1 cellular context compared by ENCODE assay signal in genomic region chr22:37401401-37401859, GRCh38.
TF ChIP-seq lines count a peak whose summit lies in the region.

No MANE protein-coding gene starts in this region.

TF ChIP-seq in H1, 55 proteins besides CTCF, POLR2A, EP300 and RAD21:
- TF ChIP-seq HDAC6 (IDR thresholded peaks at IDR 0.05; ENCODE audit: low read depth, low read length): no peak
- TF ChIP-seq SP4 (IDR thresholded peaks at IDR 0.05; ENCODE audit: low read length): no peak
- TF ChIP-seq YY1 (IDR thresholded peaks at IDR 0.05; ENCODE audit: low read depth, low read length): no peak
- no peak for TF ChIP-seq TEAD4 (IDR thresholded peaks at IDR 0.05; ENCODE audit: low read depth, low read length)
- TF ChIP-seq MAFK (IDR thresholded peaks at IDR 0.05; ENCODE audit: low read depth, low read length): no peak
- no peak for TF ChIP-seq CBX8 (IDR thresholded peaks at IDR 0.05; ENCODE audit: borderline replicate concordance, low read depth, low read length)
- TF ChIP-seq TAF1 (IDR thresholded peaks at IDR 0.05; ENCODE audit: low read depth, low read length): no peak
- no peak for TF ChIP-seq NRF1 (IDR thresholded peaks at IDR 0.05; ENCODE audit: low read depth, low read length)
- TF ChIP-seq ATF3 (IDR thresholded peaks at IDR 0.05; ENCODE audit: insufficient read depth, low read depth, low read length): no peak
- no peak for TF ChIP-seq KDM5A (IDR thresholded peaks at IDR 0.05; ENCODE audit: low read length)
- TF ChIP-seq BCL11A (IDR thresholded peaks at IDR 0.05; ENCODE audit: low read depth in 2 of 2, low read length in 2 of 2): no peak
- no peak for TF ChIP-seq SIN3A (conservative IDR thresholded peaks at IDR 0.05 in 1 of 2, IDR thresholded peaks at IDR 0.05 in 1 of 2; ENCODE audit: low read depth in 1 of 2, low read length in 2 of 2)
- TF ChIP-seq CHD1 (IDR thresholded peaks at IDR 0.05; ENCODE audit: low read depth, low read length): no peak
- TF ChIP-seq KDM4A (IDR thresholded peaks at IDR 0.05; ENCODE audit: low read depth, low read length, severe bottlenecking): no peak
- no peak for TF ChIP-seq TBP (IDR thresholded peaks at IDR 0.05; ENCODE audit: low read depth, low read length)
